18 cellular contexts compared by ENCODE assay signal in the genomic region with DNA sequence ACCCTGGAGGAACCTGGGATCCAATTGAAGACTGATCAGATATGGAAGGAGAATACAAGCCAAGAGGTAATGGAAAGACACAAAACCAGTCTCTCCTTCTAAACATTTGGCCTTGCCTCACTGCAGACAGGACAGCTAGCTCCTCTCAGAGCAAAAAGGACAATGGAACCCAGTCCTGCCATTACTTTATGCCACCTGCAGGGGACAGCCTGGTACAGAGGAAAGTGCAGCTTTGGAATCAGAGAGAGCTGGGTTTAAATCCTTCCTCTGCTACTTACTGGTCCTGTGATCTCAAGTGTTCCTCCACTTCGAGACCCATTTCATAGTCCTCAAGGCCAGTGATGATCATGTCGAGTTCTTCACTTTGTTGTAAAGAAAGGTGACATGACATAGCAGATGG.
DNase-seq lines count a peak whose midpoint lies in the region; ATAC-seq, FAIRE-seq and TF ChIP-seq lines count a peak whose summit lies in the region.
"Had no signal": no experiment of that assay in that cellular context is flagged by ENCODE, and none has a peak within 500 bp of the region (broad histone marks: within the 10 kb centered on the region; RNA-seq: fewer than 3 reads in every experiment).

No MANE protein-coding gene starts in this region.

- H3K4me1 ChIP-seq in keratinocyte (ENCODE audit: control insufficient read depth, extremely low read depth, insufficient read depth, low read length) = no peaks in the 10 kb centered on the region

- no peak overlapping the region for H3K4me2 ChIP-seq in keratinocyte (ENCODE audit: control insufficient read depth, extremely low read depth, insufficient read depth, low read depth, low read length)
- H3K4me2 ChIP-seq: hepatocyte had no signal

- peaks cover 4% of the 10 kb centered on the region for H3K27me3 ChIP-seq in keratinocyte (ENCODE audit: control insufficient read depth, extremely low read depth, insufficient read depth, low read length)
- H3K27me3 ChIP-seq: hepatocyte, tibial artery had no signal

- no peak overlapping the region for H3K27ac Mint-ChIP-seq in WTC11
- no peak overlapping the region for H3K27ac Mint-ChIP-seq in activated T-helper 17 cell treated with anti-CD3 and anti-CD28 coated beads, Interleukin-2, amount 50 U/mL, for 72 hours
- H3K27ac Mint-ChIP-seq in activated CD4-positive, alpha-beta memory T cell treated with anti-CD3 and anti-CD28 coated beads for 36 hours = no peak overlapping the region
- H3K27ac Mint-ChIP-seq: B cell had no signal

- peaks cover 2% of the 10 kb centered on the region; the same call in 1 of the 2 replicates for H3K27me3 Mint-ChIP-seq in WTC11 (ENCODE audit: low read depth)
- peaks cover 6% of the 10 kb centered on the region for H3K27me3 Mint-ChIP-seq in activated T-helper 17 cell treated with anti-CD3 and anti-CD28 coated beads, Interleukin-2, amount 50 U/mL, for 72 hours
- peaks cover 5% of the 10 kb centered on the region for H3K27me3 Mint-ChIP-seq in activated CD4-positive, alpha-beta memory T cell treated with anti-CD3 and anti-CD28 coated beads for 36 hours

- no peak overlapping the region for H3K27ac ChIP-seq in keratinocyte (ENCODE audit: control insufficient read depth, insufficient read depth, low read length)
- H3K27ac ChIP-seq: hepatocyte, tibial artery had no signal

- H3K79me2 ChIP-seq in keratinocyte (ENCODE audit: control insufficient read depth, insufficient read depth, low read length) = no peaks in the 10 kb centered on the region
- H3K79me2 ChIP-seq: hepatocyte had no signal

- no peaks in the 10 kb centered on the region for H3K36me3 Mint-ChIP-seq in WTC11
- H3K36me3 Mint-ChIP-seq in activated T-helper 17 cell treated with anti-CD3 and anti-CD28 coated beads, Interleukin-2, amount 50 U/mL, for 72 hours (ENCODE audit: low read depth) = no peaks in the 10 kb centered on the region
- H3K36me3 Mint-ChIP-seq in activated CD4-positive, alpha-beta memory T cell treated with anti-CD3 and anti-CD28 coated beads for 36 hours = no peaks in the 10 kb centered on the region

- POLR2A ChIA-PET in WTC11 (lab: Charles Lee) = no interaction called here
- POLR2A ChIA-PET in activated CD4-positive, alpha-beta memory T cell treated with anti-CD3 and anti-CD28 coated beads for 36 hours (lab: Charles Lee) = no interaction called here

- no peak overlapping the region for H3K4me3 Mint-ChIP-seq in WTC11
- H3K4me3 Mint-ChIP-seq in activated T-helper 17 cell treated with anti-CD3 and anti-CD28 coated beads, Interleukin-2, amount 50 U/mL, for 72 hours = no peak overlapping the region
- no peak overlapping the region for H3K4me3 Mint-ChIP-seq in activated CD4-positive, alpha-beta memory T cell treated with anti-CD3 and anti-CD28 coated beads for 36 hours
- H3K4me3 Mint-ChIP-seq: B cell had no signal

- H3K4me1 Mint-ChIP-seq in WTC11 = peaks cover 4% of the 10 kb centered on the region; the same call in 1 of the 2 replicates
- H3K4me1 Mint-ChIP-seq in activated T-helper 17 cell treated with anti-CD3 and anti-CD28 coated beads, Interleukin-2, amount 50 U/mL, for 72 hours = peaks cover 5% of the 10 kb centered on the region
- H3K4me1 Mint-ChIP-seq in activated CD4-positive, alpha-beta memory T cell treated with anti-CD3 and anti-CD28 coated beads for 36 hours (ENCODE audit: low read depth) = peaks cover 3% of the 10 kb centered on the region

- FAIRE-seq in keratinocyte (lab: Jason Lieb, UNC) = no peak
- no peak for FAIRE-seq in frontal cortex (lab: Jason Lieb, UNC)
- FAIRE-seq: GM12891 had no signal

- H3K9me3 Mint-ChIP-seq in WTC11 = peaks cover 16% of the 10 kb centered on the region
- H3K9me3 Mint-ChIP-seq in activated T-helper 17 cell treated with anti-CD3 and anti-CD28 coated beads, Interleukin-2, amount 50 U/mL, for 72 hours = peaks cover 3% of the 10 kb centered on the region
- peaks cover 6% of the 10 kb centered on the region for H3K9me3 Mint-ChIP-seq in activated CD4-positive, alpha-beta memory T cell treated with anti-CD3 and anti-CD28 coated beads for 36 hours

- H2AFZ ChIP-seq in keratinocyte (ENCODE audit: control insufficient read depth, low read length) = no peak overlapping the region
- H2AFZ ChIP-seq: hepatocyte had no signal

- intact Hi-C loops in activated CD4-positive, alpha-beta memory T cell treated with anti-CD3 and anti-CD28 coated beads for 36 hours (cut with micrococcal nuclease) = no loop called here

- H3K9ac ChIP-seq in keratinocyte (ENCODE audit: control insufficient read depth, extremely low read depth, insufficient read depth, low read length) = no peak overlapping the region

- CTCF ChIA-PET in WTC11 (lab: Charles Lee) = interaction anchor here (0.5 to 1.5 kb wide), 25 partner anchors 9 to 934 kb away, joined by 3 to 10 read pairs (median 3); partner anchors contain the start of gene LCTL
- CTCF ChIA-PET in activated CD4-positive, alpha-beta memory T cell treated with anti-CD3 and anti-CD28 coated beads for 36 hours (lab: Charles Lee) = interaction anchor here (1.1 to 3.7 kb wide), 3 partner anchors 10 to 528 kb away, joined by 3 to 18 read pairs (median 3); no protein-coding TSS in a partner anchor

- H3K36me3 ChIP-seq in keratinocyte (ENCODE audit: control insufficient read depth in 2 of 2, extremely low read depth in 1 of 2, insufficient read depth in 2 of 2, low read length in 2 of 2) = no peaks in the 10 kb centered on the region
- H3K36me3 ChIP-seq: tibial artery had no signal

- in situ Hi-C loops in G401 (cut with HindIII; ENCODE audit: low sequenced_read_pairs) = no loop called here

- dilution Hi-C loops in keratinocyte (cut with MboI; ENCODE audit: extremely low pct_ligation_motif_present, low sequenced_read_pairs) = no loop called here

- H4K20me1 ChIP-seq in keratinocyte (ENCODE audit: control insufficient read depth, extremely low read depth, insufficient read depth, low read length) = no peaks in the 10 kb centered on the region

- TF ChIP-seq CTCF in WTC11 (IDR thresholded peaks at IDR 0.05) (no peak), keratinocyte (optimal IDR thresholded peaks at IDR 0.05 in 1 of 3, IDR thresholded peaks at IDR 0.05 in 1 of 3, conservative IDR thresholded peaks at IDR 0.05 in 1 of 3; ENCODE audit: extremely low read depth in 1 of 3, insufficient read depth in 2 of 3, low read length in 3 of 3) (peak; percentile 29 to 40 (median 36))

- H3K9me3 ChIP-seq in keratinocyte (ENCODE audit: control insufficient read depth, low read depth, low read length) = no peaks in the 10 kb centered on the region
- H3K9me3 ChIP-seq: tibial artery had no signal

- peak; percentile 45 for ATAC-seq in WTC11
- no peak for ATAC-seq in activated T-helper 17 cell treated with anti-CD3 and anti-CD28 coated beads, Interleukin-2, amount 50 U/mL, for 72 hours (replicated peaks)
- ATAC-seq: esophagus mucosa had no signal

- H3K4me3 ChIP-seq in keratinocyte (ENCODE audit: control insufficient read depth in 2 of 3, extremely low read depth in 1 of 3, insufficient read depth in 2 of 3, low read depth in 1 of 3, low read length in 3 of 3) = no peak overlapping the region
- H3K4me3 ChIP-seq: hepatocyte, tibial artery had no signal

- no peaks in the 10 kb centered on the region for H3K9me1 ChIP-seq in keratinocyte (ENCODE audit: control insufficient read depth, extremely low read depth, insufficient read depth, low read length)

- DNase-seq in G401 (ENCODE audit: low spot score) (peak; percentile 35), HT1080 (ENCODE audit: low read depth) (peak; percentile 29), WTC11 (ENCODE audit: low spot score) (no peak), keratinocyte (ENCODE audit: low read depth, low spot score) (no peak), frontal cortex (ENCODE audit: low spot score in 2 of 2) (no peak)
- DNase-seq in stimulated activated CD4-positive, alpha-beta T cell treated with anti-CD3 and anti-CD28 coated beads, Interleukin-4, amount 100 ng/mL, for 24 hours = no peak
- DNase-seq in activated CD4-positive, alpha-beta memory T cell treated with anti-CD3 and anti-CD28 coated beads for 36 hours = no peak
- DNase-seq: DMS79; NCI-H1436 treated with DMSO at 0.1 percent for 48 hours; stimulated activated CD4-positive, alpha-beta T cell treated with anti-CD3 and anti-CD28 coated beads, Interleukin-1b, Interleukin-23, amount 100 ng/mL, for 48 hours; stimulated activated CD8-positive, alpha-beta memory T cell treated with anti-CD3 and anti-CD28 coated beads, Interleukin-4, amount 100 ng/mL, for 48 hours; T-helper 1 cell; tibial artery had no signal

TF ChIP-seq in WTC11, 78 proteins besides CTCF, POLR2A, EP300 and RAD21:
- no peak for TF ChIP-seq MLX (CRISPR knock-in tag; IDR thresholded peaks at IDR 0.05)
- no peak for TF ChIP-seq FOXP1 (CRISPR knock-in tag; IDR thresholded peaks at IDR 0.05; ENCODE audit: borderline replicate concordance)
- TF ChIP-seq NFATC4 (CRISPR knock-in tag; IDR thresholded peaks at IDR 0.05) = no peak
- no peak for TF ChIP-seq ZNF425 (CRISPR knock-in tag; conservative IDR thresholded peaks at IDR 0.05)
- no peak for TF ChIP-seq SOX15 (CRISPR knock-in tag; IDR thresholded peaks at IDR 0.05)

Comparison
In these comparisons a context has a peak if more than half of its experiments do, and no peak if none do; other contexts are left out.
1. DNase-seq: peak in G401 (single experiment) and HT1080 (single experiment); none in WTC11 (single experiment), keratinocyte (single experiment), frontal cortex (0 of 2), stimulated activated CD4-positive, alpha-beta T cell treated with anti-CD3 and anti-CD28 coated beads, Interleukin-4, amount 100 ng/mL, for 24 hours (single experiment) and activated CD4-positive, alpha-beta memory T cell treated with anti-CD3 and anti-CD28 coated beads for 36 hours (single experiment).